16 cellular contexts compared by ENCODE assay signal in genomic region chr10:91626936-91627335, GRCh38. TPM values are rescaled to one million over a fixed set of nuclear protein-coding genes. Genes with fewer than 3 reads are reported as not detected.
"Had no signal": no experiment of that assay in that cellular context is flagged by ENCODE, and none has a peak within 500 bp of the region (broad histone marks: within the 10 kb centered on the region; RNA-seq: fewer than 3 reads in every experiment).

No MANE protein-coding gene starts in this region.

- H3K4me3 Mint-ChIP-seq: activated CD8-positive, alpha-beta T cell treated with anti-CD3 and anti-CD28 coated beads, Interleukin-2, amount 10 ng/mL, durations not matched to agents 7 days and 5 days; activated naive CD8-positive, alpha-beta T cell treated with anti-CD3 and anti-CD28 coated beads, Interleukin-2, amount 10 ng/mL, durations not matched to agents 7 days and 5 days; effector memory CD8-positive, alpha-beta T cell; memory B cell; stimulated activated memory B cell treated with anti-CD40 and anti-IgM and Interleukin-4, amounts not matched to agents 10 μg/mL and 1 μg/mL and 100 μg/mL, for 72 hours; type B pancreatic cell; WTC11 had no signal

- DNase-seq: activated CD4-positive, alpha-beta T cell treated with anti-CD3 and anti-CD28 coated beads for 48 hours; activated CD8-positive, alpha-beta memory T cell treated with anti-CD3 and anti-CD28 coated beads, Interleukin-2, amount 50 U/mL, for 48 hours; activated CD8-positive, alpha-beta T cell treated with anti-CD3 and anti-CD28 coated beads, Interleukin-2, amount 10 ng/mL, durations not matched to agents 7 days and 5 days; activated naive CD8-positive, alpha-beta T cell treated with anti-CD3 and anti-CD28 coated beads, Interleukin-2, amount 10 ng/mL, durations not matched to agents 7 days and 5 days; anterior cingulate cortex; colonic mucosa; effector memory CD8-positive, alpha-beta T cell; glutamatergic neuron; left colon; SK-N-SH; T-helper 1 cell had no signal

- H3K4me1 Mint-ChIP-seq: activated naive CD8-positive, alpha-beta T cell treated with anti-CD3 and anti-CD28 coated beads, Interleukin-2, amount 10 ng/mL, durations not matched to agents 7 days and 5 days; stimulated activated memory B cell treated with anti-CD40 and anti-IgM and Interleukin-4, amounts not matched to agents 10 μg/mL and 1 μg/mL and 100 μg/mL, for 72 hours; WTC11 had no signal

- H3K4me2 ChIP-seq: SK-N-SH had no signal

- H3K27ac ChIP-seq: colonic mucosa, skin epidermis had no signal

- H3K4me3 ChIP-seq: colonic mucosa, skin epidermis had no signal

- H3K27me3 ChIP-seq: colonic mucosa had no signal

- H3K27ac Mint-ChIP-seq: activated CD8-positive, alpha-beta T cell treated with anti-CD3 and anti-CD28 coated beads, Interleukin-2, amount 10 ng/mL, durations not matched to agents 7 days and 5 days; activated naive CD8-positive, alpha-beta T cell treated with anti-CD3 and anti-CD28 coated beads, Interleukin-2, amount 10 ng/mL, durations not matched to agents 7 days and 5 days; effector memory CD8-positive, alpha-beta T cell; memory B cell; stimulated activated memory B cell treated with anti-CD40 and anti-IgM and Interleukin-4, amounts not matched to agents 10 μg/mL and 1 μg/mL and 100 μg/mL, for 72 hours; type B pancreatic cell; WTC11 had no signal

- H3K36me3 ChIP-seq: colonic mucosa had no signal

- H3K36me3 Mint-ChIP-seq: activated naive CD8-positive, alpha-beta T cell treated with anti-CD3 and anti-CD28 coated beads, Interleukin-2, amount 10 ng/mL, durations not matched to agents 7 days and 5 days; memory B cell; stimulated activated memory B cell treated with anti-CD40 and anti-IgM and Interleukin-4, amounts not matched to agents 10 μg/mL and 1 μg/mL and 100 μg/mL, for 72 hours had no signal

- ATAC-seq: activated CD8-positive, alpha-beta T cell treated with anti-CD3 and anti-CD28 coated beads, Interleukin-2, amount 10 ng/mL, durations not matched to agents 7 days and 5 days; effector memory CD8-positive, alpha-beta T cell; left colon; stimulated activated memory B cell treated with anti-CD40 and anti-IgM and Interleukin-4, amounts not matched to agents 10 μg/mL and 1 μg/mL and 100 μg/mL, for 72 hours; WTC11 had no signal

- H3K4me1 ChIP-seq: colonic mucosa had no signal

- H3K9me3 ChIP-seq: colonic mucosa, SK-N-SH had no signal

- H3K9ac ChIP-seq: SK-N-SH had no signal

- H3K9me3 Mint-ChIP-seq: effector memory CD8-positive, alpha-beta T cell had no signal

RNA-seq across cellular contexts. Expression of gene PPP1R3C, which starts 5.9 kb away (rescaled TPM):
- total RNA-seq: activated CD8-positive, alpha-beta T cell treated with anti-CD3 and anti-CD28 coated beads, Interleukin-2, amount 10 ng/mL, durations not matched to agents 7 days and 5 days had no signal
